Comparison of ENCODE assay signal across 20 cellular contexts in genomic region chr6:84651583-84651982, GRCh38.
DNase-seq lines count a peak whose midpoint lies in the region; ATAC-seq, FAIRE-seq and TF ChIP-seq lines count a peak whose summit lies in the region.
"Had no signal": no experiment of that assay in that cellular context is flagged by ENCODE, and none has a peak within 500 bp of the region (broad histone marks: within the 10 kb centered on the region; RNA-seq: fewer than 3 reads in every experiment).

No MANE protein-coding gene starts in this region.

- no peak for ATAC-seq in SK-N-SH treated with all-trans-retinoic acid at 6 μM for 48 hours
- ATAC-seq in GM12878, result no peak
- ATAC-seq in HG02610 (IDR thresholded peaks at IDR 0.05; ENCODE audit: unreplicated experiment), result no peak
- ATAC-seq: left colon had no signal

- intact Hi-C loops in GM12878 (cut with micrococcal nuclease; ENCODE audit: unreplicated experiment), result no loop called here

- H3K27ac Mint-ChIP-seq in nephron progenitor cell, result no peak overlapping the region
- H3K27ac Mint-ChIP-seq: progenitor cell of endocrine pancreas had no signal

- H4K5ac ChIP-seq in mesendoderm (ENCODE audit: low read length), result no peak overlapping the region

- TF ChIP-seq CTCF in SK-N-SH (IDR thresholded peaks at IDR 0.05), result no peak
- TF ChIP-seq CTCF in GM12878 (IDR thresholded peaks at IDR 0.05 in 2 of 3, conservative IDR thresholded peaks at IDR 0.05 in 1 of 3; ENCODE audit: control insufficient read depth in 2 of 3, extremely low read depth in 1 of 3, insufficient read depth in 1 of 3, low read depth in 3 of 3, low read length in 3 of 3), result no peak
- no peak for TF ChIP-seq CTCF in nephron progenitor cell (IDR thresholded peaks at IDR 0.05)

- H3K79me2 ChIP-seq in SK-N-SH (ENCODE audit: insufficient read depth) (no peaks in the 10 kb centered on the region), GM12878 (ENCODE audit: control insufficient read depth, insufficient read depth, low read length) (no peaks in the 10 kb centered on the region), mesendoderm (ENCODE audit: control insufficient read depth, insufficient read depth, low read length) (no peaks in the 10 kb centered on the region)

- no peaks in the 10 kb centered on the region for H3K36me3 ChIP-seq in SK-N-SH (replicated peaks in 1 of 2; ENCODE audit: control insufficient read depth in 1 of 2, insufficient read depth in 2 of 2, low read length in 1 of 2)
- no peaks in the 10 kb centered on the region for H3K36me3 ChIP-seq in GM12878 (ENCODE audit: control insufficient read depth in 2 of 2, insufficient read depth in 2 of 2, low read length in 1 of 2)
- H3K36me3 ChIP-seq in mesendoderm (ENCODE audit: control insufficient read depth, insufficient read depth, low read length), result no peaks in the 10 kb centered on the region
- H3K36me3 ChIP-seq: suprapubic skin had no signal

- POLR2A ChIA-PET in SK-N-SH (lab: Yijun Ruan, JAX) (no interaction called here), GM12878 (lab: Charles Lee) (no interaction called here)

- no peak overlapping the region for H3K56ac ChIP-seq in mesendoderm (ENCODE audit: low read length)

- TF ChIP-seq RAD21 in SK-N-SH (IDR thresholded peaks at IDR 0.05; ENCODE audit: low read length) (no peak), GM12878 (IDR thresholded peaks at IDR 0.05; ENCODE audit: insufficient read depth, low read depth, low read length) (no peak)

- H3K79me1 ChIP-seq in mesendoderm (ENCODE audit: low read length), result no peaks in the 10 kb centered on the region

- H3K27ac ChIP-seq in SK-N-SH (ENCODE audit: low read depth in 2 of 2, low read length in 1 of 2), result peak overlapping the region; percentile 74 to 79; a peak in 3 of 4 replicates
- H3K27ac ChIP-seq in GM12878 (ENCODE audit: control insufficient read depth, insufficient read depth), result no peak overlapping the region
- no peak overlapping the region for H3K27ac ChIP-seq in mesendoderm (ENCODE audit: low read depth, low read length)
- H3K27ac ChIP-seq: 22Rv1, suprapubic skin had no signal

- peak overlapping the region; percentile 51; the same call in 1 of the 2 replicates for H3K4me2 ChIP-seq in SK-N-SH
- H3K4me2 ChIP-seq in GM12878 (ENCODE audit: control insufficient read depth, insufficient read depth), result no peak overlapping the region
- H3K4me2 ChIP-seq in mesendoderm (ENCODE audit: low read length), result no peak overlapping the region

- no peak for TF ChIP-seq POLR2A in GM12878 (IDR thresholded peaks at IDR 0.05; ENCODE audit: low read depth, low read length)
- no peak for TF ChIP-seq POLR2A in GM12891 (IDR thresholded peaks at IDR 0.05; ENCODE audit: low read depth, low read length)

- H3K9me3 ChIP-seq in SK-N-SH (no peaks in the 10 kb centered on the region), GM12878 (replicated peaks; ENCODE audit: control insufficient read depth, insufficient read depth, low read length) (no peaks in the 10 kb centered on the region)
- H3K9me3 ChIP-seq: suprapubic skin had no signal

- H3K36me3 Mint-ChIP-seq in nephron progenitor cell (ENCODE audit: low read depth), result no peaks in the 10 kb centered on the region

- RAD21 ChIA-PET in GM12878 (lab: Charles Lee; ENCODE audit: unreplicated experiment), result no interaction called here

- H4K20me1 ChIP-seq in SK-N-SH (ENCODE audit: insufficient read depth) (no peaks in the 10 kb centered on the region), GM12878 (ENCODE audit: control insufficient read depth, insufficient read depth) (no peaks in the 10 kb centered on the region)

- H3K23ac ChIP-seq in mesendoderm (ENCODE audit: low read length), result no peak overlapping the region

- H3K9me3 Mint-ChIP-seq in nephron progenitor cell, result no peaks in the 10 kb centered on the region

- SMC1A ChIA-PET in GM12878 (lab: Charles Lee; ENCODE audit: uncharacterized antibody, unreplicated experiment), result interaction anchor here (0.9 to 1.2 kb wide), 3 partner anchors 11 to 70 kb away, joined by 3 read pairs; no protein-coding TSS in a partner anchor

- no peak overlapping the region for H3K4me3 Mint-ChIP-seq in nephron progenitor cell

- H2BK120ac ChIP-seq in mesendoderm (ENCODE audit: low read depth, low read length), result no peak overlapping the region

- BruUV-seq in GM12878 (replicated peaks; lab: Mats Ljungman, UMichigan), result no TSS peak

- WGBS in SK-N-SH (ENCODE audit: low lambda C conversion rate), result 81% methylated on average over 1 of the region's 1 CpG
- 0% methylated on average over 1 of the region's 1 CpG for WGBS in GM12878 (ENCODE audit: insufficient coverage, insufficient replicate concordance, low lambda C conversion rate, missing lambda C conversion rate)
- no CpG with 5 or more reads among the region's 1 CpG for WGBS in mesendoderm (ENCODE audit: extremely low coverage, insufficient coverage, low lambda C conversion rate)

- CTCF ChIA-PET in SK-N-SH (lab: Yijun Ruan, JAX), result interaction anchor here (0.7 to 0.8 kb wide), 2 partner anchors 10 to 881 kb away, joined by 3 read pairs; no protein-coding TSS in a partner anchor
- CTCF ChIA-PET in GM12878 (lab: Yijun Ruan, JAX), result no interaction called here

- DNase-seq in SK-N-SH (no peak), GM12878 (ENCODE audit: low read depth, low spot score) (no peak), mesendoderm (peak; percentile 23), nephron progenitor cell (no peak), GM12891 (ENCODE audit: insufficient read length, low spot score) (no peak)
- no peak for DNase-seq in activated CD8-positive, alpha-beta memory T cell treated with anti-CD3 and anti-CD28 coated beads, Interleukin-2, amount 50 U/mL, for 4 hours
- DNase-seq: activated CD4-positive, alpha-beta T cell treated with anti-CD3 and anti-CD28 coated beads for 48 hours; activated effector memory CD4-positive, alpha-beta T cell treated with Interleukin-2 at 50 U/mL for 16 hours; DMS79; left colon; NCI-H1417; NCI-H2081 treated with DMSO at 0.1 percent for 48 hours; stimulated activated CD4-positive, alpha-beta T cell treated with anti-CD3 and anti-CD28 coated beads, Interleukin-1b, Interleukin-23, amount 100 ng/mL, for 48 hours had no signal

- H2BK15ac ChIP-seq in mesendoderm (replicated peaks; ENCODE audit: low read depth), result no peak overlapping the region

- TF ChIP-seq EP300 in SK-N-SH (IDR thresholded peaks at IDR 0.05; ENCODE audit: borderline replicate concordance in 1 of 2, low read depth in 1 of 2, low read length in 1 of 2) (no peak), GM12878 (IDR thresholded peaks at IDR 0.05; ENCODE audit: borderline replicate concordance in 1 of 2, control insufficient read depth in 1 of 2, low read depth in 2 of 2, low read length in 2 of 2) (no peak)

- FAIRE-seq in GM12878 (lab: Jason Lieb, UNC) (peak; percentile 13), GM12891 (lab: Jason Lieb, UNC) (no peak)
- FAIRE-seq: endometrium had no signal

- no peak overlapping the region for H2BK5ac ChIP-seq in mesendoderm (ENCODE audit: low read length)

- no peak overlapping the region; the same call in 1 of the 2 replicates for H2AFZ ChIP-seq in SK-N-SH (ENCODE audit: low read depth)
- no peak overlapping the region for H2AFZ ChIP-seq in GM12878 (ENCODE audit: control insufficient read depth, low read depth, low read length)

- in situ Hi-C loops in GM12878 (cut with MboI), result no loop called here

- peaks cover 19% of the 10 kb centered on the region for H3F3A ChIP-seq in SK-N-SH (replicated peaks; ENCODE audit: insufficient read depth)

- no peak overlapping the region for H3K4me3 ChIP-seq in SK-N-SH (ENCODE audit: low read depth in 2 of 2, low read length in 1 of 2)
- H3K4me3 ChIP-seq in GM12878, result no peak overlapping the region
- H3K4me3 ChIP-seq in mesendoderm (ENCODE audit: low read length), result no peak overlapping the region
- H3K4me3 ChIP-seq: coronary artery, suprapubic skin had no signal

- H3K27me3 Mint-ChIP-seq in nephron progenitor cell (ENCODE audit: low read depth, poor library complexity), result peaks cover 7% of the 10 kb centered on the region
- H3K27me3 Mint-ChIP-seq: progenitor cell of endocrine pancreas had no signal

- H3K4me1 ChIP-seq in SK-N-SH (ENCODE audit: control insufficient read depth in 1 of 2, insufficient read depth in 2 of 2, low read depth in 1 of 2, low read length in 1 of 2) (peaks cover 0 to 22% of the 10 kb centered on the region in 2 experiments), GM12878 (ENCODE audit: control insufficient read depth, insufficient read depth, low read length) (no peaks in the 10 kb centered on the region), mesendoderm (ENCODE audit: control insufficient read depth, low read depth, low read length) (no peaks in the 10 kb centered on the region)
- H3K4me1 ChIP-seq: suprapubic skin had no signal

- H3K27me3 ChIP-seq in SK-N-SH (ENCODE audit: insufficient read depth) (no peaks in the 10 kb centered on the region), GM12878 (replicated peaks in 1 of 2; ENCODE audit: control insufficient read depth in 2 of 2, insufficient read depth in 2 of 2, low read length in 1 of 2) (no peaks in the 10 kb centered on the region), mesendoderm (ENCODE audit: insufficient read depth, low read length, poor library complexity) (no peaks in the 10 kb centered on the region)
- H3K27me3 ChIP-seq: suprapubic skin had no signal

- no peaks in the 10 kb centered on the region for H3K9me2 ChIP-seq in SK-N-SH

- no peaks in the 10 kb centered on the region for H3K4me1 Mint-ChIP-seq in nephron progenitor cell

- H3K4ac ChIP-seq in mesendoderm (ENCODE audit: low read depth, low read length), result no peak overlapping the region

- H2AK5ac ChIP-seq in mesendoderm (ENCODE audit: low read length), result no peak overlapping the region

- H4K8ac ChIP-seq in mesendoderm (ENCODE audit: low read depth, low read length), result no peak overlapping the region

- no peak overlapping the region for H3K18ac ChIP-seq in mesendoderm (ENCODE audit: low read length)

- H3K9ac ChIP-seq in SK-N-SH, result no peak overlapping the region
- H3K9ac ChIP-seq in GM12878 (ENCODE audit: control insufficient read depth, insufficient read depth, low read length), result no peak overlapping the region
- H3K9ac ChIP-seq in mesendoderm (ENCODE audit: low read length), result no peak overlapping the region

TF ChIP-seq in SK-N-SH treated with all-trans-retinoic acid at 6 μM for 48 hours, 23 proteins besides CTCF, POLR2A, EP300 and RAD21 (continues in another document):
- TF ChIP-seq SNAI2 (CRISPR knock-in tag; IDR thresholded peaks at IDR 0.05), result no peak
- TF ChIP-seq GLIS3 (CRISPR knock-in tag; IDR thresholded peaks at IDR 0.05), result no peak
- no peak for TF ChIP-seq ZNF8 (CRISPR knock-in tag; IDR thresholded peaks at IDR 0.05)
- TF ChIP-seq CSDC2 (CRISPR knock-in tag; IDR thresholded peaks at IDR 0.05), result no peak
- TF ChIP-seq OSR1 (CRISPR knock-in tag; IDR thresholded peaks at IDR 0.05), result no peak

TF ChIP-seq in GM12891, 5 proteins besides CTCF, POLR2A, EP300 and RAD21:
- TF ChIP-seq TAF1 (IDR thresholded peaks at IDR 0.05; ENCODE audit: low read depth, low read length), result no peak
- no peak for TF ChIP-seq SPI1 (IDR thresholded peaks at IDR 0.05; ENCODE audit: low read depth, low read length)
- no peak for TF ChIP-seq PAX5 (IDR thresholded peaks at IDR 0.05; ENCODE audit: insufficient read depth, low read length, severe bottlenecking)
- TF ChIP-seq POU2F2 (IDR thresholded peaks at IDR 0.05; ENCODE audit: low read depth, low read length), result no peak
- no peak for TF ChIP-seq POLR2AphosphoS5 (IDR thresholded peaks at IDR 0.05; ENCODE audit: low read depth, low read length)

Comparison
In these comparisons a context has a peak if more than half of its experiments do, and no peak if none do; other contexts are left out.
1. H3K27ac ChIP-seq: peak in SK-N-SH (2 of 2); none in GM12878 (single experiment) and mesendoderm (single experiment).